1 cellular context compared by ENCODE assay signal in genomic region chr13:93948523-93948922, GRCh38.
TF ChIP-seq lines count a peak whose summit lies in the region.

No MANE protein-coding gene starts in this region.

TF ChIP-seq in SK-N-SH, 30 proteins besides CTCF, POLR2A, EP300 and RAD21 (continued from another document):
- TF ChIP-seq REST (IDR thresholded peaks at IDR 0.05; ENCODE audit: low read depth, low read length) (no peak), TEAD4 (IDR thresholded peaks at IDR 0.05; ENCODE audit: borderline replicate concordance, insufficient read depth) (no peak), JUND (IDR thresholded peaks at IDR 0.05) (no peak), ZBTB33 (IDR thresholded peaks at IDR 0.05; ENCODE audit: borderline replicate concordance, low read depth) (no peak), CHD2 (IDR thresholded peaks at IDR 0.05; ENCODE audit: low read length, partially characterized antibody) (no peak), TCF12 (IDR thresholded peaks at IDR 0.05) (no peak), FOXJ3 (CRISPR knock-in tag; IDR thresholded peaks at IDR 0.05) (no peak), ELF1 (IDR thresholded peaks at IDR 0.05) (no peak)
